17 cellular contexts compared by ENCODE assay signal in the genomic region with DNA sequence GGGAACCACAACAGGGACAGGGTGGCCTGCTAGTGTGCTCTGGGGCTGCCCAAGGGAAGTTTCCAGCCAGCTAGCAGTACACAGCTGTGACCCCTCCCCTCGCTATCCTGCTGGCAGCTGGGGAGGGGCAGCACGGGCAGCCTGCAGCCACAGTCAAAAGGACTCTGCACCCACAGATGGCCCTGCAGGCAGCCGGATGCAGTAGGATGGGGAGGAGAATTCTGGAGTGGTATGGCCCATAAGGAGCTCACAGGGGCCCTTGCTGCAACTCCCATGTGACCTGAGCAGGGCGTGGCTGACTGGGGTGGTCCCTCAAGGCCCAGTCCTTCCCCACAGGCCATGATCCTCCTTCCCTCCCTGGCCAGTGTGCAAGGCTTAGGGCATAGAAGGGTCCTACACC.
"Had no signal": no experiment of that assay in that cellular context is flagged by ENCODE, and none has a peak within 500 bp of the region (broad histone marks: within the 10 kb centered on the region; RNA-seq: fewer than 3 reads in every experiment).

No MANE protein-coding gene starts in this region.

- H3K27me3 ChIP-seq: brain microvascular endothelial cell, esophagus squamous epithelium, ovary, sigmoid colon, spleen, upper lobe of right lung had no signal

- DNase-seq: activated CD4-positive, alpha-beta T cell treated with anti-CD3 and anti-CD28 coated beads, Interleukin-2, amount 10 ng/mL, durations not matched to agents 24 days and 14 days; activated CD8-positive, alpha-beta T cell treated with anti-CD3 and anti-CD28 coated beads for 36 hours; activated naive CD4-positive, alpha-beta T cell treated with anti-CD3 and anti-CD28 coated beads for 36 hours; activated T-cell treated with anti-CD3 and anti-CD28 coated beads, Interleukin-2, amount 50 U/mL, for 1 hour; anterior cingulate cortex; brain microvascular endothelial cell; effector memory CD4-positive, alpha-beta T cell; esophagus squamous epithelium; hippocampal formation; islet precursor cell; midbrain; ovary; sigmoid colon; spleen; stimulated activated naive CD4-positive, alpha-beta T cell; T1000; upper lobe of right lung had no signal

- H3K9me3 ChIP-seq: esophagus squamous epithelium, ovary, sigmoid colon, spleen, upper lobe of right lung had no signal

- H3K27ac ChIP-seq: brain microvascular endothelial cell, esophagus squamous epithelium, ovary, sigmoid colon, spleen, upper lobe of right lung had no signal

- H3K4me3 ChIP-seq: esophagus squamous epithelium, ovary, sigmoid colon, spleen, upper lobe of right lung had no signal

- ATAC-seq: activated CD8-positive, alpha-beta T cell treated with anti-CD3 and anti-CD28 coated beads for 36 hours; upper lobe of right lung had no signal

- H3K36me3 ChIP-seq: ovary had no signal
